Comparison of ENCODE assay signal across 13 cellular contexts in genomic region chr2:168156661-168157060, GRCh38.
DNase-seq lines count a peak whose midpoint lies in the region; ATAC-seq, FAIRE-seq and TF ChIP-seq lines count a peak whose summit lies in the region.
"Had no signal": no experiment of that assay in that cellular context is flagged by ENCODE, and none has a peak within 500 bp of the region (broad histone marks: within the 10 kb centered on the region; RNA-seq: fewer than 3 reads in every experiment).

No MANE protein-coding gene starts in this region.

- H3K36me3 ChIP-seq in adipocyte (ENCODE audit: control insufficient read depth, insufficient read depth, low read length, severe bottlenecking) (peaks cover 13% of the 10 kb centered on the region), kidney (ENCODE audit: control insufficient read depth in 1 of 2, insufficient read depth in 2 of 2, low read length in 2 of 2) (no peaks in the 10 kb centered on the region)

- DNase-seq in AG08395 (ENCODE audit: low spot score): peak; percentile 68
- peak; percentile 66 for DNase-seq in H4 (ENCODE audit: low spot score)
- DNase-seq in adipocyte (ENCODE audit: low read depth): peak; percentile 30
- DNase-seq in right cardiac atrium: peak; percentile 43 to 69 (median 65)
- DNase-seq in kidney: no peak
- DNase-seq in DMS79 treated with DMSO at 0.1 percent for 48 hours (lab: John Stamatoyannopoulos, UW): no peak
- DNase-seq in NCI-H1417 treated with DMSO at 0.1 percent for 48 hours (lab: John Stamatoyannopoulos, UW): no peak
- no peak for DNase-seq in cerebellar cortex (ENCODE audit: low spot score)
- DNase-seq: activated naive CD8-positive, alpha-beta T cell treated with anti-CD3 and anti-CD28 coated beads, Interleukin-2, amount 10 ng/mL, durations not matched to agents 7 days and 5 days; Calu3; stimulated activated CD4-positive, alpha-beta T cell treated with anti-CD3 and anti-CD28 coated beads, Interleukin-1b, Interleukin-23, amount 100 ng/mL, for 48 hours had no signal

- no peak for FAIRE-seq in kidney (lab: Jason Lieb, UNC)

- no peak overlapping the region for H3K9ac ChIP-seq in adipocyte (ENCODE audit: low read length)
- no peak overlapping the region for H3K9ac ChIP-seq in kidney (ENCODE audit: low read length in 2 of 2)

- H3K4me1 ChIP-seq in adipocyte (ENCODE audit: control insufficient read depth, insufficient read depth, low read length) (peaks cover 36% of the 10 kb centered on the region), right cardiac atrium (ENCODE audit: control insufficient read depth, insufficient read depth, low read length) (peaks cover 2% of the 10 kb centered on the region), kidney (ENCODE audit: control insufficient read depth in 1 of 2, insufficient read depth in 1 of 2, low read depth in 1 of 2, low read length in 2 of 2) (peaks cover 0 to 6% of the 10 kb centered on the region in 2 donors)

- H3K4me3 ChIP-seq in adipocyte (ENCODE audit: low read length): no peak overlapping the region
- H3K4me3 ChIP-seq in right cardiac atrium (ENCODE audit: low read length): no peak overlapping the region
- H3K4me3 ChIP-seq in kidney (ENCODE audit: low read length in 2 of 2): no peak overlapping the region
- H3K4me3 ChIP-seq: thoracic aorta had no signal

- intact Hi-C loops in right cardiac atrium (cut with DNase I): loop anchor here in 1 of 4 donors (10.0 kb wide), 1 partner anchor 158 kb away; no protein-coding TSS in a partner anchor
- intact Hi-C loops in kidney (cut with DNase I): no loop called here

- peak; percentile 76 to 80 for ATAC-seq in right cardiac atrium
- ATAC-seq: WTC11 had no signal

- H3K27me3 ChIP-seq in adipocyte (replicated peaks; ENCODE audit: control insufficient read depth, insufficient read depth, low read length) (no peaks in the 10 kb centered on the region), right cardiac atrium (ENCODE audit: control insufficient read depth, insufficient read depth) (no peaks in the 10 kb centered on the region)

- TF ChIP-seq CTCF in kidney (IDR thresholded peaks at IDR 0.05; ENCODE audit: borderline replicate concordance, extremely low read depth, insufficient read depth): no peak

- 31% methylated on average over 5 of the region's 5 CpGs for WGBS in right cardiac atrium

- no peaks in the 10 kb centered on the region for H3K9me3 ChIP-seq in adipocyte (ENCODE audit: control insufficient read depth, low read length)
- no peaks in the 10 kb centered on the region for H3K9me3 ChIP-seq in right cardiac atrium (ENCODE audit: control insufficient read depth, low read length)
- H3K9me3 ChIP-seq in kidney (ENCODE audit: control insufficient read depth in 1 of 2, low read length in 2 of 2): no peaks in the 10 kb centered on the region
- H3K9me3 ChIP-seq: thoracic aorta had no signal

- H3K27ac ChIP-seq in right cardiac atrium (ENCODE audit: low read length) (no peak overlapping the region), kidney (ENCODE audit: low read depth in 2 of 2, low read length in 2 of 2) (no peak overlapping the region)
- H3K27ac ChIP-seq: thoracic aorta had no signal

Comparison
In these comparisons a context has a peak if more than half of its experiments do, and no peak if none do; other contexts are left out.
1. DNase-seq: peak in AG08395 (single experiment), H4 (single experiment), adipocyte (single experiment) and right cardiac atrium (3 of 3); none in kidney (single experiment), DMS79 treated with DMSO at 0.1 percent for 48 hours (single experiment), NCI-H1417 treated with DMSO at 0.1 percent for 48 hours (single experiment) and cerebellar cortex (single experiment).